ENCODE assay signal across 9 cellular contexts in genomic region chr2:101341421-101341820, GRCh38. TPM values are rescaled to one million over a fixed set of nuclear protein-coding genes. Genes with fewer than 3 reads are reported as not detected.
DNase-seq lines count a peak whose midpoint lies in the region; ATAC-seq and TF ChIP-seq lines count a peak whose summit lies in the region.
"Had no signal": no experiment of that assay in that cellular context is flagged by ENCODE, and none has a peak within 500 bp of the region (broad histone marks: within the 10 kb centered on the region; RNA-seq: fewer than 3 reads in every experiment).

No MANE protein-coding gene starts in this region.

- ATAC-seq in lower lobe of right lung, result peak; percentile 48 to 52

- in situ Hi-C loops in KBM-7 (cut with MboI; ENCODE audit: low pct_unique_long_range_greater_than_20kb, low sequenced_read_pairs), result no loop called here

- H3K36me3 Mint-ChIP-seq in Caco-2 (ENCODE audit: insufficient read depth, unreplicated experiment), result peaks cover 13% of the 10 kb centered on the region
- no peaks in the 10 kb centered on the region for H3K36me3 Mint-ChIP-seq in activated CD4-positive, alpha-beta memory T cell treated with anti-CD3 and anti-CD28 coated beads, Interleukin-2, amount 10 ng/mL, durations not matched to agents 7 days and 5 days (ENCODE audit: low read depth)

- no TSS peak for BruUV-seq in Caco-2 (replicated peaks; lab: Mats Ljungman, UMichigan)

- H3K27me3 Mint-ChIP-seq in Caco-2 (ENCODE audit: insufficient read depth, unreplicated experiment), result no peaks in the 10 kb centered on the region
- peaks cover 3% of the 10 kb centered on the region for H3K27me3 Mint-ChIP-seq in activated CD4-positive, alpha-beta memory T cell treated with anti-CD3 and anti-CD28 coated beads, Interleukin-2, amount 10 ng/mL, durations not matched to agents 7 days and 5 days

- CTCF ChIA-PET in Caco-2 (lab: Charles Lee), result interaction anchor here (0.6 to 2.3 kb wide), 22 partner anchors 9 to 532 kb away, joined by 3 to 49 read pairs (median 4); partner anchors contain the start of genes CREG2 and RNF149
- CTCF ChIA-PET in activated CD4-positive, alpha-beta memory T cell treated with anti-CD3 and anti-CD28 coated beads, Interleukin-2, amount 10 ng/mL, durations not matched to agents 7 days and 5 days (lab: Charles Lee), result interaction anchor here (0.6 to 8.2 kb wide), 40 partner anchors 9 to 513 kb away, joined by 3 to 105 read pairs (median 4); partner anchors contain the start of genes CREG2, RFX8, RNF149 and RPL31

- peaks cover 57% of the 10 kb centered on the region for H3K4me1 ChIP-seq in Caco-2
- peaks cover 16% of the 10 kb centered on the region for H3K4me1 ChIP-seq in lower lobe of right lung
- H3K4me1 ChIP-seq in uterus, result no peaks in the 10 kb centered on the region

- H3K9me3 ChIP-seq in Caco-2, result no peaks in the 10 kb centered on the region
- no peaks in the 10 kb centered on the region for H3K9me3 ChIP-seq in lower lobe of right lung
- no peaks in the 10 kb centered on the region for H3K9me3 ChIP-seq in uterus

- peaks cover 10% of the 10 kb centered on the region for H3K9me3 Mint-ChIP-seq in Caco-2 (ENCODE audit: unreplicated experiment)
- no peaks in the 10 kb centered on the region for H3K9me3 Mint-ChIP-seq in activated CD4-positive, alpha-beta memory T cell treated with anti-CD3 and anti-CD28 coated beads, Interleukin-2, amount 10 ng/mL, durations not matched to agents 7 days and 5 days

- no peak overlapping the region for H3K4me3 ChIP-seq in Caco-2 (ENCODE audit: low read depth, low read length)
- no peak overlapping the region for H3K4me3 ChIP-seq in lower lobe of right lung
- no peak overlapping the region for H3K4me3 ChIP-seq in uterus

- no peak for TF ChIP-seq POLR2A in uterus (IDR thresholded peaks at IDR 0.05)

- no peak overlapping the region for H3K4me3 Mint-ChIP-seq in Caco-2 (ENCODE audit: unreplicated experiment)
- no peak overlapping the region for H3K4me3 Mint-ChIP-seq in activated CD4-positive, alpha-beta memory T cell treated with anti-CD3 and anti-CD28 coated beads, Interleukin-2, amount 10 ng/mL, durations not matched to agents 7 days and 5 days

- peak overlapping the region; percentile 37 for H3K27ac Mint-ChIP-seq in Caco-2 (ENCODE audit: unreplicated experiment)
- peak overlapping the region; percentile 32 for H3K27ac Mint-ChIP-seq in activated CD4-positive, alpha-beta memory T cell treated with anti-CD3 and anti-CD28 coated beads, Interleukin-2, amount 10 ng/mL, durations not matched to agents 7 days and 5 days

- TF ChIP-seq CTCF in Caco-2 (IDR thresholded peaks at IDR 0.05; ENCODE audit: insufficient read depth in 1 of 2, low read depth in 1 of 2, low read length in 1 of 2, severe bottlenecking in 1 of 2, unreplicated experiment in 1 of 2), result no peak
- TF ChIP-seq CTCF in lower lobe of right lung (IDR thresholded peaks at IDR 0.05), result no peak
- no peak for TF ChIP-seq CTCF in uterus (IDR thresholded peaks at IDR 0.05)

- H3K4me1 Mint-ChIP-seq in Caco-2 (ENCODE audit: low read depth, unreplicated experiment), result peaks cover 49% of the 10 kb centered on the region
- peaks cover 42% of the 10 kb centered on the region for H3K4me1 Mint-ChIP-seq in activated CD4-positive, alpha-beta memory T cell treated with anti-CD3 and anti-CD28 coated beads, Interleukin-2, amount 10 ng/mL, durations not matched to agents 7 days and 5 days

- POLR2A ChIA-PET in Caco-2 (lab: Charles Lee), result no interaction called here
- POLR2A ChIA-PET in activated CD4-positive, alpha-beta memory T cell treated with anti-CD3 and anti-CD28 coated beads, Interleukin-2, amount 10 ng/mL, durations not matched to agents 7 days and 5 days (lab: Charles Lee), result interaction anchor here (0.6 to 4.9 kb wide), 14 partner anchors 9 to 365 kb away, joined by 3 to 27 read pairs (median 4); partner anchors contain the start of genes CNOT11, MAP4K4 and RNF149

- no peaks in the 10 kb centered on the region for H3K36me3 ChIP-seq in Caco-2 (ENCODE audit: control insufficient read depth, insufficient read depth, low read length)
- no peaks in the 10 kb centered on the region for H3K36me3 ChIP-seq in lower lobe of right lung
- no peaks in the 10 kb centered on the region for H3K36me3 ChIP-seq in uterus

- no peak overlapping the region for H3K27ac ChIP-seq in lower lobe of right lung
- H3K27ac ChIP-seq in uterus, result no peak overlapping the region
- H3K27ac ChIP-seq: epithelial cell of prostate had no signal

- intact Hi-C loops in Caco-2 (cut with micrococcal nuclease; ENCODE audit: unreplicated experiment) (loop anchor here (5.0 kb wide), 3 partner anchors 34 to 646 kb away; partner anchors contain the start of gene RNF149), lower lobe of right lung (cut with DNase I) (no loop called here), uterus (cut with DNase I; ENCODE audit: low total_unique reads) (no loop called here)

- DNase-seq in Caco-2 (no peak), KBM-7 (peak; percentile 36), lower lobe of right lung (peak; percentile 64), NCI-H2081 treated with DMSO at 0.1 percent for 48 hours (lab: John Stamatoyannopoulos, UW) (no peak), NCI-H2107 treated with DMSO at 0.1 percent for 48 hours (lab: John Stamatoyannopoulos, UW; ENCODE audit: unreplicated experiment) (no peak), uterus (no peak), activated gamma-delta T cell (lab: John Stamatoyannopoulos, UW) (no peak)
- DNase-seq in activated CD4-positive, alpha-beta memory T cell treated with anti-CD3 and anti-CD28 coated beads, Interleukin-2, amount 10 ng/mL, durations not matched to agents 7 days and 5 days, result peak; percentile 66

- no peaks in the 10 kb centered on the region for H3K27me3 ChIP-seq in Caco-2 (replicated peaks; ENCODE audit: control insufficient read depth, insufficient read depth, low read length)
- no peaks in the 10 kb centered on the region for H3K27me3 ChIP-seq in lower lobe of right lung (ENCODE audit: low read depth)
- H3K27me3 ChIP-seq in uterus, result no peaks in the 10 kb centered on the region

RNA-seq across cellular contexts. Expression of gene RNF149, which starts 32.9 kb away (rescaled TPM):
- total RNA-seq in Caco-2 (2022) (96.8 and 101 TPM in 2 replicates), lower lobe of right lung (158 TPM), uterus (100 to 1,000 TPM in 2 of 4 donors, 10 to 100 TPM in 2; 17.4 to 105 (median 82.0) TPM)
- total RNA-seq in activated CD4-positive, alpha-beta memory T cell treated with anti-CD3 and anti-CD28 coated beads, Interleukin-2, amount 10 ng/mL, durations not matched to agents 7 days and 5 days, result 100 to 1,000 TPM; 115 to 116 TPM

RNA-seq across cellular contexts. Expression of gene CREG2, which starts 45.9 kb away (rescaled TPM):
- total RNA-seq in Caco-2 (2022), result 119 and 120 TPM in 2 replicates
- under 1 TPM; 0.65 to 0.98 TPM for total RNA-seq in activated CD4-positive, alpha-beta memory T cell treated with anti-CD3 and anti-CD28 coated beads, Interleukin-2, amount 10 ng/mL, durations not matched to agents 7 days and 5 days
- total RNA-seq in lower lobe of right lung, result not detected
- under 1 TPM in 1 of 4 donors, not detected in 3; 0.28 TPM for total RNA-seq in uterus

Comparison
In these comparisons a context has a peak if more than half of its experiments do, and no peak if none do; other contexts are left out.
1. DNase-seq: peak in KBM-7 (single experiment), activated CD4-positive, alpha-beta memory T cell treated with anti-CD3 and anti-CD28 coated beads, Interleukin-2, amount 10 ng/mL, durations not matched to agents 7 days and 5 days (single experiment) and lower lobe of right lung (single experiment); none in Caco-2 (0 of 2), NCI-H2081 treated with DMSO at 0.1 percent for 48 hours (single experiment), NCI-H2107 treated with DMSO at 0.1 percent for 48 hours (single experiment), uterus (0 of 2) and activated gamma-delta T cell (single experiment).
2. RNA of gene CREG2, which starts 45.9 kb away (total RNA-seq): 119 to 120 TPM in Caco-2; 0.65 to 0.98 TPM in activated CD4-positive, alpha-beta memory T cell treated with anti-CD3 and anti-CD28 coated beads, Interleukin-2, amount 10 ng/mL, durations not matched to agents 7 days and 5 days, not detected in lower lobe of right lung (single experiment) and 0.28 TPM in uterus; every median in the first group is over 10 times any median in the second.